Comparison of ENCODE assay signal across 14 cellular contexts in genomic region chr14:20472566-20473206, GRCh38. TPM values are rescaled to one million over a fixed set of nuclear protein-coding genes. Genes with fewer than 3 reads are reported as not detected.
DNase-seq lines count a peak whose midpoint lies in the region; ATAC-seq lines count a peak whose summit lies in the region.
"Had no signal": no experiment of that assay in that cellular context is flagged by ENCODE, and none has a peak within 500 bp of the region (broad histone marks: within the 10 kb centered on the region; RNA-seq: fewer than 3 reads in every experiment).

No MANE protein-coding gene starts in this region.

- H3K9me3 Mint-ChIP-seq in activated CD4-positive, alpha-beta memory T cell treated with anti-CD3 and anti-CD28 coated beads, Interleukin-2, amount 10 ng/mL, durations not matched to agents 7 days and 5 days, result no peaks in the 10 kb centered on the region
- no peaks in the 10 kb centered on the region for H3K9me3 Mint-ChIP-seq in memory B cell

- H3K4me3 Mint-ChIP-seq in activated CD4-positive, alpha-beta memory T cell treated with anti-CD3 and anti-CD28 coated beads, Interleukin-2, amount 10 ng/mL, durations not matched to agents 7 days and 5 days, result peak overlapping the region; percentile 88
- no peak overlapping the region for H3K4me3 Mint-ChIP-seq in memory B cell

- DNase-seq in Caki2 (ENCODE audit: low read depth), result peak; percentile 54
- no peak for DNase-seq in activated CD4-positive, alpha-beta memory T cell treated with anti-CD3 and anti-CD28 coated beads, Interleukin-2, amount 10 ng/mL, durations not matched to agents 7 days and 5 days
- DNase-seq in memory B cell (ENCODE audit: low spot score in 2 of 2), result no peak
- no peak for DNase-seq in NCI-H146 (lab: John Stamatoyannopoulos, UW)
- DNase-seq: Caco-2; central memory CD4-positive, alpha-beta T cell; MM.1S; stimulated activated CD4-positive, alpha-beta T cell treated with anti-CD3 and anti-CD28 coated beads, Interleukin-4, amount 100 ng/mL, for 4 hours; substantia nigra; T1000 had no signal

- H3K27me3 Mint-ChIP-seq in activated CD4-positive, alpha-beta memory T cell treated with anti-CD3 and anti-CD28 coated beads, Interleukin-2, amount 10 ng/mL, durations not matched to agents 7 days and 5 days, result no peaks in the 10 kb centered on the region
- no peaks in the 10 kb centered on the region for H3K27me3 Mint-ChIP-seq in memory B cell

- H3K27ac Mint-ChIP-seq in activated CD4-positive, alpha-beta memory T cell treated with anti-CD3 and anti-CD28 coated beads, Interleukin-2, amount 10 ng/mL, durations not matched to agents 7 days and 5 days, result peak overlapping the region; percentile 65
- peak overlapping the region; percentile 56 for H3K27ac Mint-ChIP-seq in memory B cell

- POLR2A ChIA-PET in activated CD4-positive, alpha-beta memory T cell treated with anti-CD3 and anti-CD28 coated beads, Interleukin-2, amount 10 ng/mL, durations not matched to agents 7 days and 5 days (lab: Charles Lee), result interaction anchor here (1.2 to 6.1 kb wide), 5 partner anchors 12 to 129 kb away, joined by 3 to 95 read pairs (median 5); partner anchors contain the start of genes APEX1, OSGEP, PARP2 and PIP4P1

- H3K4me1 Mint-ChIP-seq in activated CD4-positive, alpha-beta memory T cell treated with anti-CD3 and anti-CD28 coated beads, Interleukin-2, amount 10 ng/mL, durations not matched to agents 7 days and 5 days, result peaks cover 75% of the 10 kb centered on the region
- peaks cover 40% of the 10 kb centered on the region for H3K4me1 Mint-ChIP-seq in memory B cell

- ATAC-seq in memory B cell (ENCODE audit: low read depth), result no peak
- ATAC-seq in HG02884 (IDR thresholded peaks at IDR 0.05; ENCODE audit: unreplicated experiment), result no peak
- ATAC-seq in GM19463 (IDR thresholded peaks at IDR 0.05; ENCODE audit: unreplicated experiment), result no peak
- ATAC-seq: esophagus mucosa had no signal

- peaks cover 78% of the 10 kb centered on the region for H3K36me3 Mint-ChIP-seq in activated CD4-positive, alpha-beta memory T cell treated with anti-CD3 and anti-CD28 coated beads, Interleukin-2, amount 10 ng/mL, durations not matched to agents 7 days and 5 days (ENCODE audit: low read depth)
- peaks cover 36% of the 10 kb centered on the region for H3K36me3 Mint-ChIP-seq in memory B cell

- CTCF ChIA-PET in activated CD4-positive, alpha-beta memory T cell treated with anti-CD3 and anti-CD28 coated beads, Interleukin-2, amount 10 ng/mL, durations not matched to agents 7 days and 5 days (lab: Charles Lee), result interaction anchor here (1.1 to 1.4 kb wide), 2 partner anchors 11 to 57 kb away, joined by 3 to 4 read pairs; partner anchors contain the start of gene PIP4P1

- in situ Hi-C loops in Caki2 (cut with HindIII; ENCODE audit: low pct_unique_long_range_greater_than_20kb, low sequenced_read_pairs), result no loop called here

RNA-seq across cellular contexts. Expression of gene PNP, which starts 3.5 kb away (rescaled TPM):
- total RNA-seq in Caki2 (2014; rRNA removed; shearing (Covaris generic); ENCODE audit: low replicate concordance), result 35.2 and 79.3 TPM in 2 replicates
- 100 to 1,000 TPM; 207 to 210 TPM for total RNA-seq in activated CD4-positive, alpha-beta memory T cell treated with anti-CD3 and anti-CD28 coated beads, Interleukin-2, amount 10 ng/mL, durations not matched to agents 7 days and 5 days

RNA-seq across cellular contexts. Expression of gene PIP4P1, which starts 11.5 kb away (rescaled TPM):
- total RNA-seq in Caki2 (2014; rRNA removed; shearing (Covaris generic); ENCODE audit: low replicate concordance), result 36.1 and 46.9 TPM in 2 replicates
- 10 to 100 TPM; 39.5 to 42.9 TPM for total RNA-seq in activated CD4-positive, alpha-beta memory T cell treated with anti-CD3 and anti-CD28 coated beads, Interleukin-2, amount 10 ng/mL, durations not matched to agents 7 days and 5 days

RNA-seq across cellular contexts. Expression of gene APEX1, which starts 17.7 kb away (rescaled TPM):
- total RNA-seq in Caki2 (2014; rRNA removed; shearing (Covaris generic); ENCODE audit: low replicate concordance), result 171 and 222 TPM in 2 replicates
- total RNA-seq in activated CD4-positive, alpha-beta memory T cell treated with anti-CD3 and anti-CD28 coated beads, Interleukin-2, amount 10 ng/mL, durations not matched to agents 7 days and 5 days, result 100 to 1,000 TPM in 1 of 2 experiments, 10 to 100 TPM in 1; 91.9 to 103 TPM

RNA-seq across cellular contexts. Expression of gene OSGEP, which starts 18.1 kb away (rescaled TPM):
- total RNA-seq in Caki2 (2014; rRNA removed; shearing (Covaris generic); ENCODE audit: low replicate concordance), result 53.3 and 53.9 TPM in 2 replicates
- 10 to 100 TPM; 35.8 to 40.3 TPM for total RNA-seq in activated CD4-positive, alpha-beta memory T cell treated with anti-CD3 and anti-CD28 coated beads, Interleukin-2, amount 10 ng/mL, durations not matched to agents 7 days and 5 days

RNA-seq across cellular contexts. Expression of gene RNASE10, which starts 32.7 kb away (rescaled TPM):
- total RNA-seq in Caki2 (2014; rRNA removed; shearing (Covaris generic); ENCODE audit: low replicate concordance), result not detected in 2 replicates
- under 1 TPM in 1 of 2 experiments, not detected in 1; 0.50 TPM for total RNA-seq in activated CD4-positive, alpha-beta memory T cell treated with anti-CD3 and anti-CD28 coated beads, Interleukin-2, amount 10 ng/mL, durations not matched to agents 7 days and 5 days
- total RNA-seq: Caco-2, mesenteric fat pad had no signal
